ENCODE assay signal across 8 cellular contexts in genomic region chr6:25056130-25056529, GRCh38.
DNase-seq lines count a peak whose midpoint lies in the region; ATAC-seq and TF ChIP-seq lines count a peak whose summit lies in the region.

No MANE protein-coding gene starts in this region.

- H3K9me3 Mint-ChIP-seq in HFFc6, result no peaks in the 10 kb centered on the region

- ATAC-seq in GM18502 (IDR thresholded peaks at IDR 0.05; ENCODE audit: poor library complexity, unreplicated experiment) (peak; percentile 71), aorta (ENCODE audit: low FRiP score) (no peak)

- H3K27me3 Mint-ChIP-seq in HFFc6 (ENCODE audit: insufficient read depth), result peaks cover under 1% of the 10 kb centered on the region; the same call in 1 of the 2 replicates

- peak overlapping the region; percentile 12 for H3K27ac Mint-ChIP-seq in HFFc6

- H3K9me3 ChIP-seq in esophagus muscularis mucosa (no peaks in the 10 kb centered on the region), aorta (ENCODE audit: control insufficient read depth, low read length) (peaks cover 1% of the 10 kb centered on the region)

- 71% methylated on average over 3 of the region's 3 CpGs for whole genome bisulfite sequencing in esophagus muscularis mucosa
- 87 to 88% methylated on average over 3 of the region's 3 CpGs for WGBS in aorta, 2 donors

- H3K27me3 ChIP-seq in esophagus muscularis mucosa (no peaks in the 10 kb centered on the region), aorta (ENCODE audit: control insufficient read depth in 1 of 2, insufficient read depth in 2 of 2, low read length in 1 of 2) (peaks cover 0 to 2% of the 10 kb centered on the region in 2 donors)

- TF ChIP-seq CTCF in HFFc6 (IDR thresholded peaks at IDR 0.05), result no peak
- no peak for TF ChIP-seq CTCF in esophagus muscularis mucosa (IDR thresholded peaks at IDR 0.05)

- peaks cover 4% of the 10 kb centered on the region; the same call in 1 of the 2 replicates for H3K36me3 Mint-ChIP-seq in HFFc6 (ENCODE audit: low read depth)

- no peak for DNase-seq in HFFc6
- DNase-seq in NAMALWA (ENCODE audit: low spot score), result peak; percentile 16
- DNase-seq in activated gamma-delta T cell treated with anti-CD3 and anti-CD28 coated beads, Interleukin-2, amount 50 U/mL, for 16 hours (ENCODE audit: low read depth), result peak; percentile 42
- DNase-seq in esophagus muscularis mucosa (ENCODE audit: extremely low spot score), result no peak
- DNase-seq in NCI-H1105 treated with DMSO at 0.1 percent for 48 hours (lab: John Stamatoyannopoulos, UW), result no peak
- no peak for DNase-seq in aorta
- DNase-seq in cerebellar nuclear complex (lab: John Stamatoyannopoulos, UW), result no peak

- no peak for TF ChIP-seq EP300 in esophagus muscularis mucosa (IDR thresholded peaks at IDR 0.05)

- peaks cover 52% of the 10 kb centered on the region for H3K4me1 Mint-ChIP-seq in HFFc6 (ENCODE audit: low read depth)

- no peak for TF ChIP-seq POLR2A in esophagus muscularis mucosa (IDR thresholded peaks at IDR 0.05; ENCODE audit: low read depth)

- H3K4me3 ChIP-seq in esophagus muscularis mucosa (no peak overlapping the region), aorta (ENCODE audit: low read length in 2 of 2) (no peak overlapping the region)

- no peaks in the 10 kb centered on the region for H3K36me3 ChIP-seq in esophagus muscularis mucosa
- H3K36me3 ChIP-seq in aorta (ENCODE audit: control insufficient read depth in 1 of 2, insufficient read depth in 2 of 2, low read length in 1 of 2), result no peaks in the 10 kb centered on the region

- H3K27ac ChIP-seq in esophagus muscularis mucosa (replicated peaks in 1 of 4) (no peak overlapping the region), aorta (ENCODE audit: low read depth in 1 of 2, low read length in 2 of 2) (no peak overlapping the region)

- H3K4me3 Mint-ChIP-seq in HFFc6, result no peak overlapping the region

- intact Hi-C loops in esophagus muscularis mucosa (cut with DNase I), result no loop called here
- intact Hi-C loops in aorta (cut with DNase I), result no loop called here

- H3K4me1 ChIP-seq in esophagus muscularis mucosa, result peaks cover 0 to 10% (median 0%) of the 10 kb centered on the region in 4 donors
- no peaks in the 10 kb centered on the region for H3K4me1 ChIP-seq in aorta (ENCODE audit: control insufficient read depth in 1 of 2, insufficient read depth in 2 of 2, low read length in 2 of 2)

Comparison
In these comparisons a context has a peak if more than half of its experiments do, and no peak if none do; other contexts are left out.
1. DNase-seq: peak in NAMALWA (single experiment) and activated gamma-delta T cell treated with anti-CD3 and anti-CD28 coated beads, Interleukin-2, amount 50 U/mL, for 16 hours (single experiment); none in HFFc6 (single experiment), esophagus muscularis mucosa (single experiment), NCI-H1105 treated with DMSO at 0.1 percent for 48 hours (single experiment), aorta (0 of 2) and cerebellar nuclear complex (0 of 2).